ENCODE assay signal across 1 cellular context in genomic region chr3:187648177-187648576, GRCh38.
A peak's percentile ranks its signal among the peaks of the same experiment; 100 is the strongest.
TF ChIP-seq lines count a peak whose summit lies in the region.

No MANE protein-coding gene starts in this region.

TF ChIP-seq in GM12878, 131 proteins besides CTCF, POLR2A, EP300 and RAD21 (continued from another document):
- TF ChIP-seq, protein P1, sequence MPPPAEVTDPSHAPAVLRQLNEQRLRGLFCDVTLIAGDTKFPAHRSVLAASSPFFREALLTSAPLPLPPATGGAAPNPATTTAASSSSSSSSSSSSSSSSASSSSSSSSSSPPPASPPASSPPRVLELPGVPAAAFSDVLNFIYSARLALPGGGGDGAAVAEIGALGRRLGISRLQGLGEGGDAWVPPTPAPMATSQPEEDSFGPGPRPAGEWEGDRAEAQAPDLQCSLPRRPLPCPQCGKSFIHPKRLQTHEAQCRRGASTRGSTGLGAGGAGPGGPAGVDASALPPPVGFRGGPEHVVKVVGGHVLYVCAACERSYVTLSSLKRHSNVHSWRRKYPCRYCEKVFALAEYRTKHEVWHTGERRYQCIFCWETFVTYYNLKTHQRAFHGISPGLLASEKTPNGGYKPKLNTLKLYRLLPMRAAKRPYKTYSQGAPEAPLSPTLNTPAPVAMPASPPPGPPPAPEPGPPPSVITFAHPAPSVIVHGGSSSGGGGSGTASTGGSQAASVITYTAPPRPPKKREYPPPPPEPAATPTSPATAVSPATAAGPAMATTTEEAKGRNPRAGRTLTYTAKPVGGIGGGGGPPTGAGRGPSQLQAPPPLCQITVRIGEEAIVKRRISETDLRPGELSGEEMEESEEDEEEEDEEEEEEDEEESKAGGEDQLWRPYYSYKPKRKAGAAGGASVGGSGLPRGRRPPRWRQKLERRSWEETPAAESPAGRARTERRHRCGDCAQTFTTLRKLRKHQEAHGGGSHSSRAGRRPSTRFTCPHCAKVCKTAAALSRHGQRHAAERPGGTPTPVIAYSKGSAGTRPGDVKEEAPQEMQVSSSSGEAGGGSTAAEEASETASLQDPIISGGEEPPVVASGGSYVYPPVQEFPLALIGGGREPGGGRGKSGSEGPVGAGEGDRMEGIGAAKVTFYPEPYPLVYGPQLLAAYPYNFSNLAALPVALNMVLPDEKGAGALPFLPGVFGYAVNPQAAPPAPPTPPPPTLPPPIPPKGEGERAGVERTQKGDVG (CRISPR knock-in tag; IDR thresholded peaks at IDR 0.05): no peak
- TF ChIP-seq PML (IDR thresholded peaks at IDR 0.05; ENCODE audit: low read length) (no peak), NR2C2 (IDR thresholded peaks at IDR 0.05; ENCODE audit: borderline replicate concordance, control insufficient read depth, insufficient read length, low read depth) (no peak), KLF5 (IDR thresholded peaks at IDR 0.05; ENCODE audit: partially characterized antibody) (no peak), CREB1 (IDR thresholded peaks at IDR 0.05; ENCODE audit: low read depth) (no peak), JUND (IDR thresholded peaks at IDR 0.05; ENCODE audit: low read depth, low read length) (no peak), STAT3 (IDR thresholded peaks at IDR 0.05; ENCODE audit: low read depth, low read length) (no peak), MEF2B (IDR thresholded peaks at IDR 0.05; ENCODE audit: partially characterized antibody, poor library complexity, severe bottlenecking) (no peak), ATF7 (IDR thresholded peaks at IDR 0.05; ENCODE audit: low read depth) (no peak), BHLHE40 (IDR thresholded peaks at IDR 0.05; ENCODE audit: borderline replicate concordance in 1 of 2, low read depth in 2 of 2, low read length in 1 of 2) (no peak), IKZF1 (conservative IDR thresholded peaks at IDR 0.05) (peak; percentile 30; the same call in 1 of the 2 replicates), NFIC (IDR thresholded peaks at IDR 0.05; ENCODE audit: low read depth, low read length) (0 out of 2 replicates have a peak, but pooled peaks have one; percentile 21), DPF2 (IDR thresholded peaks at IDR 0.05) (no peak), SREBF2 (IDR thresholded peaks at IDR 0.05; ENCODE audit: low read length) (no peak), BACH1 (IDR thresholded peaks at IDR 0.05; ENCODE audit: borderline replicate concordance) (no peak), JUNB (IDR thresholded peaks at IDR 0.05) (peak; percentile 60), BRCA1 (IDR thresholded peaks at IDR 0.05; ENCODE audit: low read depth, low read length) (no peak)
- TF ChIP-seq, protein P2, sequence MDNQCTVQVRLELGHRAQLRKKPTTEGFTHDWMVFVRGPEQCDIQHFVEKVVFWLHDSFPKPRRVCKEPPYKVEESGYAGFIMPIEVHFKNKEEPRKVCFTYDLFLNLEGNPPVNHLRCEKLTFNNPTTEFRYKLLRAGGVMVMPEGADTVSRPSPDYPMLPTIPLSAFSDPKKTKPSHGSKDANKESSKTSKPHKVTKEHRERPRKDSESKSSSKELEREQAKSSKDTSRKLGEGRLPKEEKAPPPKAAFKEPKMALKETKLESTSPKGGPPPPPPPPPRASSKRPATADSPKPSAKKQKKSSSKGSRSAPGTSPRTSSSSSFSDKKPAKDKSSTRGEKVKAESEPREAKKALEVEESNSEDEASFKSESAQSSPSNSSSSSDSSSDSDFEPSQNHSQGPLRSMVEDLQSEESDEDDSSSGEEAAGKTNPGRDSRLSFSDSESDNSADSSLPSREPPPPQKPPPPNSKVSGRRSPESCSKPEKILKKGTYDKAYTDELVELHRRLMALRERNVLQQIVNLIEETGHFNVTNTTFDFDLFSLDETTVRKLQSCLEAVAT (IDR thresholded peaks at IDR 0.05): no peak
- TF ChIP-seq, protein P3, sequence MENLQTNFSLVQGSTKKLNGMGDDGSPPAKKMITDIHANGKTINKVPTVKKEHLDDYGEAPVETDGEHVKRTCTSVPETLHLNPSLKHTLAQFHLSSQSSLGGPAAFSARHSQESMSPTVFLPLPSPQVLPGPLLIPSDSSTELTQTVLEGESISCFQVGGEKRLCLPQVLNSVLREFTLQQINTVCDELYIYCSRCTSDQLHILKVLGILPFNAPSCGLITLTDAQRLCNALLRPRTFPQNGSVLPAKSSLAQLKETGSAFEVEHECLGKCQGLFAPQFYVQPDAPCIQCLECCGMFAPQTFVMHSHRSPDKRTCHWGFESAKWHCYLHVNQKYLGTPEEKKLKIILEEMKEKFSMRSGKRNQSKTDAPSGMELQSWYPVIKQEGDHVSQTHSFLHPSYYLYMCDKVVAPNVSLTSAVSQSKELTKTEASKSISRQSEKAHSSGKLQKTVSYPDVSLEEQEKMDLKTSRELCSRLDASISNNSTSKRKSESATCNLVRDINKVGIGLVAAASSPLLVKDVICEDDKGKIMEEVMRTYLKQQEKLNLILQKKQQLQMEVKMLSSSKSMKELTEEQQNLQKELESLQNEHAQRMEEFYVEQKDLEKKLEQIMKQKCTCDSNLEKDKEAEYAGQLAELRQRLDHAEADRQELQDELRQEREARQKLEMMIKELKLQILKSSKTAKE (IDR thresholded peaks at IDR 0.05; ENCODE audit: low read depth, poor library complexity, severe bottlenecking): no peak
TF ChIP-seq in GM12878: peak in this region for 6.
